ENCODE assay signal across 16 cellular contexts in the genomic region with DNA sequence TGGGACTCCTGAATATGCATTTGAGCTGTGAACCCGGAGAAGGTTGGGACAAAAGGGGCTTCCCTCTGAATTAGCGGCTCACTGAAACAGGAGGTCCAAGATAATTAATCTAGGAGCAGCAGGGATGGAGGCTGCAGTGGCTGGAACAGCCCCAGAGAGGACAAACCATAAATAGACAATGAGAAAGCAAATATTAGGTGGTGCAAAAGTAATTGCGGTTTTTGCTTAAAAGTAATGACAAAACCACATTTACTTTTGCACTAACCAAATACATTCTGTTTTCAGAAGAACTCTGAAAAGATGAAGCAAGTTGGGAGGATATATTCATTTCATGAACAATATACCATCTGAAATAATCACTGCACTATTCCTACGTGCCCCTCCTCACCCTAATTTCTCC.
DNase-seq lines count a peak whose midpoint lies in the region; ATAC-seq and TF ChIP-seq lines count a peak whose summit lies in the region.
"Had no signal": no experiment of that assay in that cellular context is flagged by ENCODE, and none has a peak within 500 bp of the region (broad histone marks: within the 10 kb centered on the region; RNA-seq: fewer than 3 reads in every experiment).

No MANE protein-coding gene starts in this region.

- H3K4me1 ChIP-seq in NT2/D1 (ENCODE audit: insufficient read depth, insufficient read length) (peaks cover 4% of the 10 kb centered on the region), neuronal stem cell (ENCODE audit: control insufficient read depth in 2 of 2, insufficient read depth in 1 of 2, low read depth in 1 of 2, low read length in 2 of 2) (peaks cover 0 to 13% of the 10 kb centered on the region in 2 donors)
- H3K4me1 ChIP-seq: HAP-1 had no signal

- no peak overlapping the region for H3K23ac ChIP-seq in neuronal stem cell (ENCODE audit: low read depth, low read length, poor library complexity)

- no peak overlapping the region for H4K8ac ChIP-seq in neuronal stem cell (ENCODE audit: low read depth, low read length)

- no peak overlapping the region for H3K4ac ChIP-seq in neuronal stem cell (ENCODE audit: low read length)

- H3K4me3 ChIP-seq in NT2/D1 (ENCODE audit: insufficient read length, low read depth), result no peak overlapping the region
- H3K4me3 ChIP-seq in neuronal stem cell (ENCODE audit: low read length in 2 of 2), result no peak overlapping the region
- H3K4me3 ChIP-seq: GM23248, HAP-1 had no signal

- no peak overlapping the region for H3K9ac ChIP-seq in NT2/D1 (ENCODE audit: insufficient read length, low read depth)
- no peak overlapping the region for H3K9ac ChIP-seq in neuronal stem cell (ENCODE audit: low read depth, low read length, poor library complexity)
- H3K9ac ChIP-seq: GM23248 had no signal

- no peak overlapping the region for H2BK120ac ChIP-seq in neuronal stem cell (ENCODE audit: low read depth, low read length)

- POLR2A ChIA-PET in HEK293T (lab: Yijun Ruan, JAX), result no interaction called here

- no peak overlapping the region for H3K18ac ChIP-seq in neuronal stem cell (ENCODE audit: low read length)

- no peak overlapping the region for H3K27ac ChIP-seq in neuronal stem cell (replicated peaks; ENCODE audit: low read length)
- H3K27ac ChIP-seq: GM23248 had no signal

- peak overlapping the region; percentile 55 for H2AFZ ChIP-seq in neuronal stem cell (ENCODE audit: low read length)
- H2AFZ ChIP-seq: GM23248 had no signal

- no peak overlapping the region for H2AK5ac ChIP-seq in neuronal stem cell (ENCODE audit: low read depth, low read length)

- no peak overlapping the region for H2BK15ac ChIP-seq in neuronal stem cell (ENCODE audit: low read length)

- no peak overlapping the region for H3K4me2 ChIP-seq in neuronal stem cell (ENCODE audit: insufficient read depth, low read length, poor library complexity, severe bottlenecking)

- no peaks in the 10 kb centered on the region for H3K27me3 ChIP-seq in NT2/D1 (ENCODE audit: insufficient read depth, insufficient read length)
- H3K27me3 ChIP-seq in neuronal stem cell (ENCODE audit: control insufficient read depth in 3 of 3, insufficient read depth in 3 of 3, low read depth in 1 of 3, low read length in 3 of 3), result no peaks in the 10 kb centered on the region

- H3K36me3 ChIP-seq in NT2/D1 (ENCODE audit: insufficient read depth, insufficient read length, low read length) (no peaks in the 10 kb centered on the region), neuronal stem cell (replicated peaks in 1 of 2; ENCODE audit: control insufficient read depth in 2 of 2, insufficient read depth in 2 of 2, low read length in 2 of 2) (no peaks in the 10 kb centered on the region)
- H3K36me3 ChIP-seq: HAP-1 had no signal

- H4K91ac ChIP-seq in neuronal stem cell (ENCODE audit: low read depth, low read length, poor library complexity), result no peak overlapping the region

- H2BK5ac ChIP-seq in neuronal stem cell (ENCODE audit: low read length), result no peak overlapping the region

- WGBS in neuronal stem cell (ENCODE audit: extremely low coverage in 2 of 2, insufficient read length in 2 of 2, insufficient replicate concordance in 1 of 2), 2 donors, result no CpG with 5 or more reads among the region's 4 CpGs

- ATAC-seq in GM21619 (IDR thresholded peaks at IDR 0.05; ENCODE audit: unreplicated experiment), result no peak

- H3K14ac ChIP-seq in neuronal stem cell (ENCODE audit: low read length), result no peak overlapping the region

- no peaks in the 10 kb centered on the region for H3K9me3 ChIP-seq in NT2/D1 (ENCODE audit: insufficient read depth, low read length)
- H3K9me3 ChIP-seq in neuronal stem cell (replicated peaks in 1 of 2; ENCODE audit: control insufficient read depth in 2 of 2, insufficient read depth in 1 of 2, low read depth in 1 of 2, low read length in 2 of 2), result peaks cover 0 to 10% of the 10 kb centered on the region in 2 donors
- H3K9me3 ChIP-seq: HAP-1 had no signal

- CTCF ChIA-PET in HEK293T (lab: Yijun Ruan, JAX), result no interaction called here

- H2BK12ac ChIP-seq in neuronal stem cell (ENCODE audit: low read length), result no peak overlapping the region

- DNase-seq in HEK293T (ENCODE audit: extremely low spot score) (no peak), NT2/D1 (ENCODE audit: low read depth, low spot score) (peak; percentile 51), iPS-NIHi11 (ENCODE audit: low spot score) (peak; percentile 22), neuronal stem cell (ENCODE audit: low spot score) (no peak), NCI-H2029 (lab: John Stamatoyannopoulos, UW) (no peak), NCI-H69 (lab: John Stamatoyannopoulos, UW) (no peak)
- DNase-seq: C1 segment of cervical spinal cord; Calu3; CD4-positive, alpha-beta T cell; DMS 273 treated with DMSO at 0.1 percent for 48 hours; GM23248; HFFc6; IMR-90; KBM-7 had no signal

- H3K79me1 ChIP-seq in neuronal stem cell (ENCODE audit: low read depth, low read length), result no peaks in the 10 kb centered on the region

TF ChIP-seq in HEK293T, 16 proteins besides CTCF, POLR2A, EP300 and RAD21:
- peak; percentile 57; the same call in 1 of the 2 replicates for TF ChIP-seq ELF4 (IDR thresholded peaks at IDR 0.05)
- no peak for TF ChIP-seq FOXK2 (IDR thresholded peaks at IDR 0.05)
- TF ChIP-seq NFRKB (IDR thresholded peaks at IDR 0.05), result no peak
- no peak for TF ChIP-seq ARNT (IDR thresholded peaks at IDR 0.05)
- TF ChIP-seq TARDBP (IDR thresholded peaks at IDR 0.05), result no peak
- TF ChIP-seq CTBP1 (IDR thresholded peaks at IDR 0.05; ENCODE audit: borderline replicate concordance), result no peak
- TF ChIP-seq BHLHE40 (IDR thresholded peaks at IDR 0.05; ENCODE audit: borderline replicate concordance), result no peak
TF ChIP-seq in HEK293T: peak in this region for 1.

Comparison
In these comparisons a context has a peak if more than half of its experiments do, and no peak if none do; other contexts are left out.
1. DNase-seq: peak in NT2/D1 (single experiment) and iPS-NIHi11 (single experiment); none in HEK293T (single experiment), neuronal stem cell (single experiment), NCI-H2029 (single experiment) and NCI-H69 (single experiment).